Comparison of ENCODE assay signal across 13 cellular contexts in genomic region chr7:106369349-106369748, GRCh38.
DNase-seq lines count a peak whose midpoint lies in the region; ATAC-seq, FAIRE-seq and TF ChIP-seq lines count a peak whose summit lies in the region.
"Had no signal": no experiment of that assay in that cellular context is flagged by ENCODE, and none has a peak within 500 bp of the region (broad histone marks: within the 10 kb centered on the region; RNA-seq: fewer than 3 reads in every experiment).

No MANE protein-coding gene starts in this region.

- H3K27me3 ChIP-seq in astrocyte (ENCODE audit: insufficient read depth, low read length), result no peaks in the 10 kb centered on the region
- no peaks in the 10 kb centered on the region for H3K27me3 ChIP-seq in transverse colon
- H3K27me3 ChIP-seq in WERI-Rb-1 (ENCODE audit: insufficient read depth, low read depth, severe bottlenecking), result peaks cover 24% of the 10 kb centered on the region
- H3K27me3 ChIP-seq in Peyer's patch, result no peaks in the 10 kb centered on the region

- TF ChIP-seq EP300 in transverse colon (IDR thresholded peaks at IDR 0.05; ENCODE audit: low read depth), result no peak

- ATAC-seq in Right ventricle myocardium inferior, result no peak

- no peak overlapping the region for H3K27ac Mint-ChIP-seq in astrocyte (ENCODE audit: unreplicated experiment)
- H3K27ac Mint-ChIP-seq: activated T-helper 1 cell treated with anti-CD3 and anti-CD28 coated beads, Interleukin-12 subunit alpha, Interleukin-12 subunit beta, Interleukin-2, Interleukin-4 antibody, amounts not matched to agents 30 ng/mL and 10 ng/mL and 1 ng/mL, durations not matched to agents 14 hours and 24 hours and 36 hours; memory B cell had no signal

- in situ Hi-C loops in transverse colon (cut with MboI; ENCODE audit: low pct_ligation_motif_present in 1 of 4, low pct_unique_long_range_greater_than_20kb in 1 of 4, low sequenced_read_pairs in 3 of 4), result no loop called here

- H3K9me3 Mint-ChIP-seq in astrocyte (ENCODE audit: unreplicated experiment), result peaks cover 7% of the 10 kb centered on the region
- H3K9me3 Mint-ChIP-seq: activated T-helper 1 cell treated with anti-CD3 and anti-CD28 coated beads, Interleukin-12 subunit alpha, Interleukin-12 subunit beta, Interleukin-2, Interleukin-4 antibody, amounts not matched to agents 30 ng/mL and 10 ng/mL and 1 ng/mL, durations not matched to agents 14 hours and 24 hours and 36 hours; memory B cell had no signal

- H3K36me3 ChIP-seq in astrocyte (ENCODE audit: insufficient read depth, low read length) (no peaks in the 10 kb centered on the region), transverse colon (no peaks in the 10 kb centered on the region), WERI-Rb-1 (no peaks in the 10 kb centered on the region), Peyer's patch (no peaks in the 10 kb centered on the region)

- no peaks in the 10 kb centered on the region for H3K4me1 ChIP-seq in astrocyte (ENCODE audit: insufficient read depth, low read length)
- H3K4me1 ChIP-seq in transverse colon, result peaks cover 0 to 10% (median 7%) of the 10 kb centered on the region in 4 donors
- H3K4me1 ChIP-seq in Peyer's patch, result no peaks in the 10 kb centered on the region

- H3K4me1 Mint-ChIP-seq in astrocyte (ENCODE audit: low read depth, unreplicated experiment), result no peaks in the 10 kb centered on the region
- H3K4me1 Mint-ChIP-seq: memory B cell had no signal

- H4K20me1 ChIP-seq in astrocyte (ENCODE audit: insufficient read depth, low read length), result no peaks in the 10 kb centered on the region

- no peak overlapping the region for H3K4me3 Mint-ChIP-seq in astrocyte (ENCODE audit: unreplicated experiment)
- H3K4me3 Mint-ChIP-seq: activated T-helper 1 cell treated with anti-CD3 and anti-CD28 coated beads, Interleukin-12 subunit alpha, Interleukin-12 subunit beta, Interleukin-2, Interleukin-4 antibody, amounts not matched to agents 30 ng/mL and 10 ng/mL and 1 ng/mL, durations not matched to agents 14 hours and 24 hours and 36 hours; memory B cell had no signal

- TF ChIP-seq POLR2A in transverse colon (IDR thresholded peaks at IDR 0.05), result no peak
- no peak for TF ChIP-seq POLR2A in Peyer's patch (IDR thresholded peaks at IDR 0.05)

- no peaks in the 10 kb centered on the region for H3K79me2 ChIP-seq in astrocyte (ENCODE audit: insufficient read depth, low read length)

- TF ChIP-seq CTCF in AG09309 (IDR thresholded peaks at IDR 0.05; ENCODE audit: control insufficient read depth, insufficient read depth, low read depth, low read length, missing control alignments), result no peak
- no peak for TF ChIP-seq CTCF in astrocyte (IDR thresholded peaks at IDR 0.05; ENCODE audit: insufficient read depth, low read depth, low read length)
- no peak for TF ChIP-seq CTCF in transverse colon (IDR thresholded peaks at IDR 0.05)
- no peak for TF ChIP-seq CTCF in WERI-Rb-1 (IDR thresholded peaks at IDR 0.05; ENCODE audit: low read depth, low read length)
- no peak for TF ChIP-seq CTCF in Peyer's patch (IDR thresholded peaks at IDR 0.05)

- H3K9me3 ChIP-seq in astrocyte (ENCODE audit: insufficient read depth, low read depth, low read length) (no peaks in the 10 kb centered on the region), transverse colon (no peaks in the 10 kb centered on the region), WERI-Rb-1 (ENCODE audit: severe bottlenecking) (no peaks in the 10 kb centered on the region), Peyer's patch (no peaks in the 10 kb centered on the region)

- no peaks in the 10 kb centered on the region for H3K27me3 Mint-ChIP-seq in astrocyte (ENCODE audit: low read depth, unreplicated experiment)
- H3K27me3 Mint-ChIP-seq: memory B cell had no signal

- H3K27ac ChIP-seq in astrocyte (ENCODE audit: low read depth, low read length) (no peak overlapping the region), transverse colon (no peak overlapping the region), WERI-Rb-1 (no peak overlapping the region), Peyer's patch (no peak overlapping the region)

- H3K36me3 Mint-ChIP-seq in astrocyte (ENCODE audit: low read depth, unreplicated experiment), result no peaks in the 10 kb centered on the region
- H3K36me3 Mint-ChIP-seq: memory B cell had no signal

- no peak overlapping the region for H2AFZ ChIP-seq in astrocyte (ENCODE audit: low read depth, low read length)

- intact Hi-C loops in transverse colon (cut with DNase I; ENCODE audit: low total_unique reads) (no loop called here), Right ventricle myocardium inferior (cut with DNase I) (no loop called here)

- no peak overlapping the region for H3K4me2 ChIP-seq in astrocyte (ENCODE audit: low read length)

- H3K9ac ChIP-seq in astrocyte (ENCODE audit: low read length), result no peak overlapping the region

- peak; percentile 56 for DNase-seq in AG09309 (ENCODE audit: low read depth)
- peak; percentile 40 for DNase-seq in GM04504 (ENCODE audit: low read depth)
- peak; percentile 74 for DNase-seq in astrocyte (ENCODE audit: low read depth)
- peak; percentile 58 for DNase-seq in islet precursor cell
- no peak for DNase-seq in transverse colon
- DNase-seq in WERI-Rb-1, result no peak
- DNase-seq in Peyer's patch, result no peak
- no peak for DNase-seq in Right ventricle myocardium inferior (ENCODE audit: missing footprints)
- DNase-seq: DMS53, head of caudate nucleus, NCI-H2081 treated with DMSO at 0.1 percent for 48 hours had no signal

- no peak overlapping the region for H3K4me3 ChIP-seq in AG09309 (ENCODE audit: control insufficient read depth, low read depth, low read length)
- no peak overlapping the region for H3K4me3 ChIP-seq in astrocyte (ENCODE audit: insufficient read depth, low read depth, low read length)
- no peak overlapping the region for H3K4me3 ChIP-seq in transverse colon
- H3K4me3 ChIP-seq in WERI-Rb-1 (ENCODE audit: low read depth, low read length), result no peak overlapping the region
- H3K4me3 ChIP-seq in Peyer's patch, result no peak overlapping the region

- WGBS in transverse colon (ENCODE audit: low coverage in 1 of 2), 2 donors, result 74% methylated on average over 3 of the region's 3 CpGs; no CpG with 5 or more reads in 1 of the 2 donors

- no peak for FAIRE-seq in astrocyte (lab: Jason Lieb, UNC)

Comparison
In these comparisons a context has a peak if more than half of its experiments do, and no peak if none do; other contexts are left out.
1. DNase-seq: peak in AG09309 (single experiment), GM04504 (single experiment), astrocyte (single experiment) and islet precursor cell (single experiment); none in transverse colon (single experiment), WERI-Rb-1 (single experiment), Peyer's patch (0 of 3) and Right ventricle myocardium inferior (single experiment).